In the genomic region with DNA sequence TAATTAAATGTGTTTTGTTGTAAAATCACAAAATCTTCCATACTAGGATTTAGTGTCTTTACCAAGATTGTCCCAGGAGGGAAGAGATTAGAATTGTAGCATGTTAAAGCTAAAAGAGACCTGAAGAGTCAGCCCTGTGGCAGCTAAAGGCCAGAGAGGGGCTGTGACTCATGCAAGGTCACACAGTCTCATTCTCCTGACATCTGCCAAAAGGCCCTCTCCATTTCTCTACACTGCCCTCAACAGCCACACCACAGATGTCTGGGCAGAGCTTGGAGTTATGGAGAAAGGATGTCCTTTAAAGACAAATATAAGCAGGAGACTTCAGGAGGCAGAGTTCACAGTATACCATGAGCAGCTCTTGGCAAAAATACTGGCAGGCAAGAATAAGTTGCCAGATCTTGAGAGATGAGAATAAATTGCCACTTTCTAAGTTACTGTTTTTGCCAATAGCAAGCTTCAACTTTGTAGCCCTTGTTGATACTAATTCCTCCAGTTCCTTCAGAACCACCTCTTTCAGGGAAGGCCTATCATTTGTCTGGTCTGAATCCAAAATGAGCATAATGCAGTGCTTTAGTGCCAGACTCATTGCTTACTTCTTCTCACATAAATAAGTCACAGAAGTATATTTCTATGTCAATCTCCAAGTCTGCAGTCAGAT, we compare ENCODE assay signal across 11 cellular contexts. TPM values are rescaled to one million over a fixed set of nuclear protein-coding genes. Genes with fewer than 3 reads are reported as not detected.
A peak's percentile ranks its signal among the peaks of the same experiment; 100 is the strongest.
DNase-seq lines count a peak whose midpoint lies in the region; ATAC-seq and TF ChIP-seq lines count a peak whose summit lies in the region.
"Had no signal": no experiment of that assay in that cellular context is flagged by ENCODE, and none has a peak within 500 bp of the region (broad histone marks: within the 10 kb centered on the region; RNA-seq: fewer than 3 reads in every experiment).

No MANE protein-coding gene starts in this region.

- dilution Hi-C loops in IMR-90 (cut with HindIII; ENCODE audit: low sequenced_read_pairs, unreplicated experiment): no loop called here

- 0 out of 2 replicates have a peak overlapping the region, but pooled peaks have one; percentile 10 for H2AK5ac ChIP-seq in IMR-90 (ENCODE audit: low read depth, low read length)

- intact Hi-C loops in IMR-90 (cut with micrococcal nuclease): no loop called here
- intact Hi-C loops in lower lobe of right lung (cut with DNase I): no loop called here

- peaks cover 2% of the 10 kb centered on the region; the same call in 1 of the 2 replicates for H3K36me3 ChIP-seq in IMR-90 (ENCODE audit: control insufficient read depth, insufficient read depth, low read length)
- H3K36me3 ChIP-seq in lower lobe of right lung: peaks cover 10% of the 10 kb centered on the region
- peaks cover 38% of the 10 kb centered on the region for H3K36me3 ChIP-seq in HAP-1 (replicated peaks)

- peak overlapping the region; percentile 27; the same call in 1 of the 2 replicates for H4K91ac ChIP-seq in IMR-90 (ENCODE audit: insufficient read depth, low read depth, low read length)

- H4K20me1 ChIP-seq in IMR-90 (ENCODE audit: insufficient read depth, low read length): no peaks in the 10 kb centered on the region

- H3K4me1 ChIP-seq in IMR-90 (ENCODE audit: control insufficient read depth, insufficient read depth, low read length) (peaks cover 20% of the 10 kb centered on the region), lower lobe of right lung (peaks cover 6% of the 10 kb centered on the region), HAP-1 (no peaks in the 10 kb centered on the region)

- H2BK120ac ChIP-seq in IMR-90 (ENCODE audit: low read depth, low read length): peak overlapping the region; percentile 70

- H2BK20ac ChIP-seq in IMR-90 (ENCODE audit: low read depth, low read length): peak overlapping the region; percentile 76; the same call in 1 of the 2 replicates

- H3K4ac ChIP-seq in IMR-90 (ENCODE audit: low read depth, low read length): peak overlapping the region; percentile 38; the same call in 1 of the 2 replicates

- no TSS peak for BruUV-seq in IMR-90 (replicated peaks; lab: Mats Ljungman, UMichigan)

- H2BK5ac ChIP-seq in IMR-90 (ENCODE audit: low read depth, low read length, poor library complexity, severe bottlenecking): peak overlapping the region; percentile 87

- in situ Hi-C loops in IMR-90 (cut with MboI; ENCODE audit: low sequenced_read_pairs): no loop called here
- in situ Hi-C loops in HAP-1 (cut with MboI; ENCODE audit: low sequenced_read_pairs): no loop called here

- no peak overlapping the region for H3K4me3 Mint-ChIP-seq in chondrocyte (ENCODE audit: unreplicated experiment)

- H3K27me3 ChIP-seq in IMR-90 (ENCODE audit: control insufficient read depth, insufficient read depth, low read length) (no peaks in the 10 kb centered on the region), lower lobe of right lung (ENCODE audit: low read depth) (no peaks in the 10 kb centered on the region), HAP-1 (ENCODE audit: low read depth) (no peaks in the 10 kb centered on the region)

- peaks cover 15% of the 10 kb centered on the region; the same call in 1 of the 2 replicates for H3K9me1 ChIP-seq in IMR-90 (ENCODE audit: insufficient read depth, low read length)

- H3K4me1 Mint-ChIP-seq in chondrocyte (ENCODE audit: low read depth): peaks cover 34% of the 10 kb centered on the region

- H3K4me3 ChIP-seq in AG04449 (ENCODE audit: low read depth, low read length) (no peak overlapping the region), IMR-90 (ENCODE audit: insufficient read depth, low read depth, low read length) (no peak overlapping the region), lower lobe of right lung (no peak overlapping the region), HAP-1 (no peak overlapping the region)
- H3K4me3 ChIP-seq: K562 had no signal

- no peaks in the 10 kb centered on the region for H3K9me3 Mint-ChIP-seq in chondrocyte (ENCODE audit: low read depth)

- CTCF ChIA-PET in AG04449 (lab: Yijun Ruan, JAX) (interaction anchor here (0.9 kb wide), 1 partner anchor 13 kb away, joined by 3 read pairs; no protein-coding TSS in a partner anchor), IMR-90 (lab: Yijun Ruan, JAX) (no interaction called here)

- ATAC-seq in IMR-90 (ENCODE audit: low read depth) (peak; percentile 81), lower lobe of right lung (peak; percentile 37 to 44)
- ATAC-seq: K562 had no signal

- DNase-seq in AG04449 (ENCODE audit: low read depth, low spot score) (peak; percentile 12), IMR-90 (peak; percentile 83), chondrocyte (ENCODE audit: low spot score) (no peak), lower lobe of right lung (no peak), NOMO-1 treated with DMSO at 0.1 percent for 48 hours (lab: John Stamatoyannopoulos, UW; ENCODE audit: unreplicated experiment) (no peak), HAP-1 (ENCODE audit: low spot score in 2 of 2) (no peak), DMS153 treated with DMSO at 0.1 percent for 48 hours (lab: John Stamatoyannopoulos, UW; ENCODE audit: unreplicated experiment) (no peak)
- DNase-seq in NK-92 treated with Interleukin-12 subunit alpha and Interleukin-12 subunit beta, amount 100 ng/mL, for 24 hours (lab: John Stamatoyannopoulos, UW): no peak
- DNase-seq: activated T-cell treated with anti-CD3 and anti-CD28 coated beads, Interleukin-2, amount 50 U/mL, for 1 hour; T-helper 9 cell had no signal

- H3K4me2 ChIP-seq in IMR-90 (ENCODE audit: low read depth, low read length): no peak overlapping the region

- H3K27me3 Mint-ChIP-seq in chondrocyte (ENCODE audit: low read depth): no peaks in the 10 kb centered on the region

- no peaks in the 10 kb centered on the region for H3K9me3 ChIP-seq in IMR-90 (ENCODE audit: control insufficient read depth, insufficient read depth, low read length)
- H3K9me3 ChIP-seq in lower lobe of right lung: no peaks in the 10 kb centered on the region
- no peaks in the 10 kb centered on the region for H3K9me3 ChIP-seq in HAP-1

- H3K9ac ChIP-seq in IMR-90 (ENCODE audit: low read depth, low read length): no peak overlapping the region

- TF ChIP-seq POLR2A in IMR-90 (IDR thresholded peaks at IDR 0.05; ENCODE audit: low read depth, low read length): no peak

- TF ChIP-seq RAD21 in IMR-90 (IDR thresholded peaks at IDR 0.05; ENCODE audit: low read length): no peak

- H3K18ac ChIP-seq in IMR-90 (ENCODE audit: low read depth, low read length): peak overlapping the region; percentile 56; the same call in 1 of the 2 replicates

- peaks cover 2 to 19% of the 10 kb centered on the region in 2 experiments; a peak in 3 of 4 replicates for H3K79me1 ChIP-seq in IMR-90 (ENCODE audit: low read depth in 1 of 2, low read length in 2 of 2)

- H3K14ac ChIP-seq in IMR-90 (replicated peaks; ENCODE audit: low read depth, low read length): no peak overlapping the region; the same call in 1 of the 2 replicates

- H3K27ac Mint-ChIP-seq in chondrocyte (ENCODE audit: unreplicated experiment): peak overlapping the region; percentile 10

- H4K5ac ChIP-seq in IMR-90 (ENCODE audit: low read depth, low read length): peak overlapping the region; percentile 21; the same call in 1 of the 2 replicates

- H2BK15ac ChIP-seq in IMR-90 (ENCODE audit: low read depth, low read length): 0 out of 3 replicates have a peak overlapping the region, but pooled peaks have one; percentile 34

- peak overlapping the region; percentile 36; the same call in 1 of the 2 replicates for H3K23ac ChIP-seq in IMR-90 (ENCODE audit: low read depth, low read length)

- H4K8ac ChIP-seq in IMR-90 (ENCODE audit: low read depth in 2 of 2, low read length in 2 of 2): peak overlapping the region in 1 of 2 experiments; percentile 53; a peak in 2 of 4 replicates

- TF ChIP-seq CTCF in AG04449 (IDR thresholded peaks at IDR 0.05; ENCODE audit: insufficient read depth, low read length, missing control alignments) (no peak), IMR-90 (conservative IDR thresholded peaks at IDR 0.05; ENCODE audit: low read depth, low read length) (no peak), chondrocyte (IDR thresholded peaks at IDR 0.05) (no peak), lower lobe of right lung (IDR thresholded peaks at IDR 0.05) (no peak)

- no peak overlapping the region for H2AK9ac ChIP-seq in IMR-90 (replicated peaks; ENCODE audit: low read depth, low read length, poor library complexity)

- H3K56ac ChIP-seq in IMR-90 (ENCODE audit: extremely low read depth, insufficient read depth, low read length): no peak overlapping the region

- H2AFZ ChIP-seq in IMR-90 (replicated peaks; ENCODE audit: low read length, poor library complexity): no peak overlapping the region

- H3K27ac ChIP-seq in IMR-90 (ENCODE audit: insufficient read depth, low read length) (peak overlapping the region; percentile 4; the same call in 1 of the 2 replicates), lower lobe of right lung (no peak overlapping the region)

- H3K36me3 Mint-ChIP-seq in chondrocyte (ENCODE audit: low read depth): peaks cover 12% of the 10 kb centered on the region

- POLR2A ChIA-PET in AG04449 (lab: Yijun Ruan, JAX) (interaction anchor here (0.7 kb wide), 1 partner anchor 37 kb away, joined by 6 read pairs; no protein-coding TSS in a partner anchor), IMR-90 (lab: Charles Lee; ENCODE audit: unreplicated experiment) (no interaction called here)

TF ChIP-seq in IMR-90, 13 proteins besides CTCF, POLR2A, EP300 and RAD21:
- TF ChIP-seq MAZ (IDR thresholded peaks at IDR 0.05; ENCODE audit: borderline replicate concordance, low read depth, low read length): no peak
- TF ChIP-seq FOS (IDR thresholded peaks at IDR 0.05; ENCODE audit: low read depth, low read length): peak; percentile 65
- TF ChIP-seq BHLHE40 (IDR thresholded peaks at IDR 0.05; ENCODE audit: low read depth, low read length): peak; percentile 8; the same call in 1 of the 2 replicates

RNA-seq across cellular contexts. Expression of a gene that starts 41.7 kb away (rescaled TPM):
- total RNA-seq in IMR-90 (2012; rRNA removed): 7.9 and 10.8 TPM in 2 replicates
- 25.1 and 26.6 TPM in 2 replicates for polyA plus RNA-seq in IMR-90 (2012; rRNA removed)
- polyA plus RNA-seq in IMR-90 (2012; cell fraction: cytosol; rRNA removed): 28.5 and 28.7 TPM in 2 replicates
- 18.3 and 20.4 TPM in 2 replicates for polyA plus RNA-seq in IMR-90 (2012; cell fraction: nucleus; rRNA removed; ENCODE audit: low replicate concordance)
- 36.6 to 40.0 TPM (median 40.0 TPM) in 3 replicates for total RNA-seq in chondrocyte
- 67.6 TPM for total RNA-seq in lower lobe of right lung

Comparison
In these comparisons a context has a peak if more than half of its experiments do, and no peak if none do; other contexts are left out.
1. DNase-seq: peak in AG04449 (single experiment) and IMR-90 (single experiment); none in chondrocyte (single experiment), lower lobe of right lung (single experiment), NK-92 treated with Interleukin-12 subunit alpha and Interleukin-12 subunit beta, amount 100 ng/mL, for 24 hours (single experiment), NOMO-1 treated with DMSO at 0.1 percent for 48 hours (single experiment), HAP-1 (0 of 2) and DMS153 treated with DMSO at 0.1 percent for 48 hours (single experiment).